ENCODE assay signal across 15 cellular contexts in genomic region chr10:77890097-77890496, GRCh38. TPM values are rescaled to one million over a fixed set of nuclear protein-coding genes. Genes with fewer than 3 reads are reported as not detected.
DNase-seq lines count a peak whose midpoint lies in the region; ATAC-seq and TF ChIP-seq lines count a peak whose summit lies in the region.
"Had no signal": no experiment of that assay in that cellular context is flagged by ENCODE, and none has a peak within 500 bp of the region (broad histone marks: within the 10 kb centered on the region; RNA-seq: fewer than 3 reads in every experiment).

No MANE protein-coding gene starts in this region.

- H3K79me2 ChIP-seq in trophoblast cell (ENCODE audit: control insufficient read depth, insufficient read depth, low read length, poor library complexity), result peaks cover 15% of the 10 kb centered on the region

- H3K9ac ChIP-seq in trophoblast cell (ENCODE audit: low read length), result no peak overlapping the region

- DNase-seq in NCI-H69 (lab: John Stamatoyannopoulos, UW) (peak; percentile 42), epithelial cell of prostate (ENCODE audit: low read depth, low spot score) (no peak), trophoblast cell (peak; percentile 23 to 32), GM19238 (ENCODE audit: insufficient read length, low spot score) (no peak), immature natural killer cell (no peak)
- DNase-seq: activated CD4-positive, CD25-positive, alpha-beta regulatory T cell; central memory CD4-positive, alpha-beta T cell; left cardiac atrium; NCI-H446 treated with DMSO at 0.1 percent for 48 hours; SIG-M5; stimulated activated CD4-positive, alpha-beta T cell treated with anti-CD3 and anti-CD28 coated beads, Interleukin-15, amount 100 ng/mL, for 24 hours had no signal

- H2BK120ac ChIP-seq in trophoblast cell (ENCODE audit: insufficient read depth, low read length, poor library complexity), result no peak overlapping the region

- no peak overlapping the region for H3K4me2 ChIP-seq in trophoblast cell (ENCODE audit: low read length)

- no peak overlapping the region for H2BK12ac ChIP-seq in trophoblast cell (ENCODE audit: low read length)

- no peak overlapping the region for H2AFZ ChIP-seq in trophoblast cell (ENCODE audit: insufficient read depth, low read length, poor library complexity)

- H3K9me3 Mint-ChIP-seq in immature natural killer cell, result no peaks in the 10 kb centered on the region
- H3K9me3 Mint-ChIP-seq: nephron had no signal

- H3K36me3 Mint-ChIP-seq in immature natural killer cell, result no peaks in the 10 kb centered on the region

- no peak overlapping the region for H2AK5ac ChIP-seq in trophoblast cell (ENCODE audit: low read length)

- peak overlapping the region in 1 of 6 donors; percentile 36 for H3K27ac Mint-ChIP-seq in immature natural killer cell

- no peak for ATAC-seq in GM21619 (IDR thresholded peaks at IDR 0.05; ENCODE audit: unreplicated experiment)
- no peak for ATAC-seq in GM21526 (IDR thresholded peaks at IDR 0.05; ENCODE audit: low FRiP score, unreplicated experiment)

- no peak overlapping the region for H3K14ac ChIP-seq in trophoblast cell (ENCODE audit: low read length)

- H3K27me3 Mint-ChIP-seq in immature natural killer cell (ENCODE audit: low read depth in 3 of 3), result peaks cover 0 to 2% (median 0%) of the 10 kb centered on the region in 3 donors

- no CpG with 5 or more reads among the region's 7 CpGs for WGBS in trophoblast cell (ENCODE audit: extremely low coverage, insufficient coverage, insufficient read length)

- H2BK5ac ChIP-seq in trophoblast cell (ENCODE audit: low read depth, low read length, poor library complexity), result no peak overlapping the region

- H3K36me3 ChIP-seq in trophoblast cell (ENCODE audit: control insufficient read depth in 1 of 2, insufficient read depth in 2 of 2, low read length in 2 of 2), result peaks cover 0 to 2% of the 10 kb centered on the region in 2 experiments

- no peak overlapping the region for H3K18ac ChIP-seq in trophoblast cell (ENCODE audit: low read length)

- no peak overlapping the region for H4K12ac ChIP-seq in trophoblast cell (ENCODE audit: low read depth, low read length)

- H3K4me3 ChIP-seq in trophoblast cell (ENCODE audit: low read depth, low read length), result no peak overlapping the region

- H3K9me3 ChIP-seq in trophoblast cell (ENCODE audit: insufficient read depth, low read depth, low read length), result peaks cover 2% of the 10 kb centered on the region

- H3K4me3 Mint-ChIP-seq in immature natural killer cell, result no peak overlapping the region
- H3K4me3 Mint-ChIP-seq: nephron had no signal

- H3K4me1 ChIP-seq in trophoblast cell (ENCODE audit: control insufficient read depth in 1 of 2, insufficient read depth in 2 of 2, low read length in 2 of 2), result peaks cover 50 to 63% of the 10 kb centered on the region in 2 experiments

- H3K27ac ChIP-seq in epithelial cell of prostate, result peak overlapping the region; percentile 36
- peak overlapping the region; percentile 2 for H3K27ac ChIP-seq in trophoblast cell (ENCODE audit: low read depth, low read length)

- TF ChIP-seq CTCF in GM12872 (IDR thresholded peaks at IDR 0.05; ENCODE audit: insufficient read depth, low read depth, low read length), result peak; percentile 36; the same call in 2 of the 3 replicates

- peaks cover 32 to 39% of the 10 kb centered on the region in 2 donors for H3K4me1 Mint-ChIP-seq in immature natural killer cell

- no peak overlapping the region for H3K4ac ChIP-seq in trophoblast cell (ENCODE audit: low read depth, low read length)

- H4K8ac ChIP-seq in trophoblast cell (ENCODE audit: low read depth, low read length), result no peak overlapping the region

- peaks cover 19% of the 10 kb centered on the region for H3K79me1 ChIP-seq in trophoblast cell (ENCODE audit: low read length)

- H4K91ac ChIP-seq in trophoblast cell (ENCODE audit: low read depth, low read length), result no peak overlapping the region

- no peaks in the 10 kb centered on the region for H3K27me3 ChIP-seq in trophoblast cell (ENCODE audit: insufficient read depth, low read length)

- no peak overlapping the region for H3K23ac ChIP-seq in trophoblast cell (ENCODE audit: low read length)

RNA-seq across cellular contexts. Expression of gene DLG5, which starts 36.5 kb away (rescaled TPM):
- polyA plus RNA-seq in trophoblast cell (2013), result 82.9 and 86.6 TPM in 2 replicates
- 1 to 10 TPM; 1.6 to 3.7 (median 1.9) TPM for polyA plus RNA-seq in immature natural killer cell

Comparison
In these comparisons a context has a peak if more than half of its experiments do, and no peak if none do; other contexts are left out.
1. DNase-seq: peak in NCI-H69 (single experiment) and trophoblast cell (2 of 2); none in epithelial cell of prostate (single experiment), GM19238 (single experiment) and immature natural killer cell (0 of 3).